ENCODE assay signal across 19 cellular contexts in genomic region chr19:11921852-11922495, GRCh38. TPM values are rescaled to one million over a fixed set of nuclear protein-coding genes. Genes with fewer than 3 reads are reported as not detected.
DNase-seq lines count a peak whose midpoint lies in the region; ATAC-seq and TF ChIP-seq lines count a peak whose summit lies in the region.
"Had no signal": no experiment of that assay in that cellular context is flagged by ENCODE, and none has a peak within 500 bp of the region (broad histone marks: within the 10 kb centered on the region; RNA-seq: fewer than 3 reads in every experiment).

No MANE protein-coding gene starts in this region.

- intact Hi-C loops in Right ventricle myocardium superior (cut with DNase I): loop anchor here (2.0 to 5.0 kb wide), 2 partner anchors 65 to 220 kb away; partner anchors contain the start of gene ZNF20
- intact Hi-C loops in ascending aorta (cut with DNase I): no loop called here

- ATAC-seq in Right ventricle myocardium superior (ENCODE audit: poor library complexity): no peak
- ATAC-seq: A549, PC-3, SK-N-SH treated with all-trans-retinoic acid at 6 μM for 48 hours had no signal

- no peaks in the 10 kb centered on the region for H3K9me2 ChIP-seq in hepatocyte (replicated peaks; ENCODE audit: insufficient read depth)

- no peaks in the 10 kb centered on the region for H4K20me1 ChIP-seq in hepatocyte (ENCODE audit: insufficient read depth, poor library complexity, severe bottlenecking)

- 23% methylated on average over 6 of the region's 6 CpGs for WGBS in hepatocyte (ENCODE audit: low lambda C conversion rate, missing lambda C conversion rate)

- H3K27me3 ChIP-seq in cardiac muscle cell (no peaks in the 10 kb centered on the region), hepatocyte (no peaks in the 10 kb centered on the region), ascending aorta (no peaks in the 10 kb centered on the region)

- H3K36me3 Mint-ChIP-seq in type B pancreatic cell: peaks cover 26% of the 10 kb centered on the region

- H3K27ac ChIP-seq in cardiac muscle cell (peak overlapping the region; percentile 58), hepatocyte (no peak overlapping the region), ascending aorta (no peak overlapping the region)
- H3K27ac ChIP-seq: A549, C4-2B had no signal

- H3K79me2 ChIP-seq in hepatocyte: peaks cover 14% of the 10 kb centered on the region

- H3K36me3 ChIP-seq in cardiac muscle cell: no peaks in the 10 kb centered on the region
- H3K36me3 ChIP-seq in hepatocyte (replicated peaks; ENCODE audit: insufficient read depth, low read depth): no peaks in the 10 kb centered on the region
- no peaks in the 10 kb centered on the region for H3K36me3 ChIP-seq in ascending aorta

- H3K27ac Mint-ChIP-seq in type B pancreatic cell: peak overlapping the region; percentile 69
- H3K27ac Mint-ChIP-seq: IgD-negative memory B cell had no signal

- no peak overlapping the region for H2AFZ ChIP-seq in hepatocyte

- H3K4me3 ChIP-seq in cardiac muscle cell: no peak overlapping the region
- H3K4me3 ChIP-seq in hepatocyte: no peak overlapping the region
- no peak overlapping the region for H3K4me3 ChIP-seq in ascending aorta
- H3K4me3 ChIP-seq: A549 had no signal

- peak overlapping the region; percentile 19 for H3K4me2 ChIP-seq in hepatocyte
- H3K4me2 ChIP-seq: A549 had no signal

- no peaks in the 10 kb centered on the region for H3K27me3 Mint-ChIP-seq in type B pancreatic cell
- H3K27me3 Mint-ChIP-seq: IgD-negative memory B cell had no signal

- H3K4me3 Mint-ChIP-seq in type B pancreatic cell: peak overlapping the region; percentile 62

- H3K4me1 ChIP-seq in cardiac muscle cell (ENCODE audit: low read depth) (peaks cover 17% of the 10 kb centered on the region), hepatocyte (ENCODE audit: insufficient read depth) (peaks cover 13% of the 10 kb centered on the region), ascending aorta (peaks cover 3 to 10% of the 10 kb centered on the region in 2 donors)
- H3K4me1 ChIP-seq: A549 had no signal

- no peaks in the 10 kb centered on the region for H3K9me3 ChIP-seq in cardiac muscle cell (ENCODE audit: low read depth)
- no peaks in the 10 kb centered on the region for H3K9me3 ChIP-seq in hepatocyte (ENCODE audit: low read depth)
- peaks cover 0 to 3% of the 10 kb centered on the region in 2 donors for H3K9me3 ChIP-seq in ascending aorta
- H3K9me3 ChIP-seq: A549 had no signal

- DNase-seq in cardiac muscle cell (ENCODE audit: low read depth in 1 of 2, low spot score in 1 of 2) (peak; percentile 59 to 74), Right ventricle myocardium superior (no peak), NCI-H69 (lab: John Stamatoyannopoulos, UW) (peak; percentile 29), hepatocyte (ENCODE audit: low spot score) (peak; percentile 54), type B pancreatic cell (ENCODE audit: extremely low spot score, unreplicated experiment) (no peak), G401 (ENCODE audit: low spot score) (no peak), ascending aorta (ENCODE audit: low spot score in 2 of 2) (no peak), NCI-H2107 (lab: John Stamatoyannopoulos, UW) (no peak)
- DNase-seq: DMS153, H7, NCI-H1048, NCI-H1694, NCI-H2171 treated with DMSO at 0.1 percent for 48 hours, NCI-H524 treated with DMSO at 0.1 percent for 48 hours, PC-3 had no signal

- TF ChIP-seq CTCF in cardiac muscle cell (IDR thresholded peaks at IDR 0.05; ENCODE audit: low read depth, low read length): no peak
- TF ChIP-seq CTCF in hepatocyte (IDR thresholded peaks at IDR 0.05; ENCODE audit: poor library complexity): no peak
- no peak for TF ChIP-seq CTCF in type B pancreatic cell (conservative IDR thresholded peaks at IDR 0.05)
- TF ChIP-seq CTCF in ascending aorta (IDR thresholded peaks at IDR 0.05): no peak

- peaks cover 22% of the 10 kb centered on the region for H3K4me1 Mint-ChIP-seq in type B pancreatic cell (ENCODE audit: unreplicated experiment)

- in situ Hi-C loops in G401 (cut with HindIII; ENCODE audit: low sequenced_read_pairs): no loop called here

- H3K9me3 Mint-ChIP-seq in type B pancreatic cell: peaks cover 10% of the 10 kb centered on the region
- H3K9me3 Mint-ChIP-seq: IgD-negative memory B cell had no signal

RNA-seq across cellular contexts. Expression of gene ZNF700, which starts 2.9 kb away (rescaled TPM):
- total RNA-seq in cardiac muscle cell: 7.6 and 10.3 TPM in 2 replicates
- polyA plus RNA-seq in cardiac muscle cell: 3.3 and 6.9 TPM in 2 replicates
- total RNA-seq in Right ventricle myocardium superior: 4.2 TPM
- 7.5 and 11.7 TPM in 2 replicates for total RNA-seq in hepatocyte
- 3.6 and 5.6 TPM in 2 replicates for polyA plus RNA-seq in hepatocyte
- total RNA-seq in type B pancreatic cell (ENCODE audit: low replicate concordance): 14.1 and 16.1 TPM in 2 replicates
- 10.3 and 11.3 TPM in 2 replicates for total RNA-seq in G401 (2014; rRNA removed; shearing (Covaris generic))
- total RNA-seq in ascending aorta: 4.4 TPM

RNA-seq across cellular contexts. Expression of gene ZNF69, which starts 34.4 kb away (rescaled TPM):
- total RNA-seq in cardiac muscle cell (19.2 and 25.3 TPM in 2 replicates), Right ventricle myocardium superior (4.7 TPM), hepatocyte (24.6 and 51.7 TPM in 2 replicates), type B pancreatic cell (ENCODE audit: low replicate concordance) (18.6 and 20.1 TPM in 2 replicates), ascending aorta (0.85 TPM)
- polyA plus RNA-seq in cardiac muscle cell (12.2 and 13.6 TPM in 2 replicates), hepatocyte (13.7 and 13.8 TPM in 2 replicates)
- total RNA-seq in G401 (2014; rRNA removed; shearing (Covaris generic)): 6.5 and 9.9 TPM in 2 replicates
- polyA plus RNA-seq: A549 had no signal

RNA-seq across cellular contexts. Expression of gene ZNF763, which starts 42.9 kb away (rescaled TPM):
- 4.2 and 4.6 TPM in 2 replicates for total RNA-seq in cardiac muscle cell
- polyA plus RNA-seq in cardiac muscle cell: 5.2 and 10.0 TPM in 2 replicates
- total RNA-seq in Right ventricle myocardium superior: 3.7 TPM
- total RNA-seq in hepatocyte: 1.7 and 3.0 TPM in 2 replicates
- polyA plus RNA-seq in hepatocyte: 1.2 and 2.8 TPM in 2 replicates
- 4.8 and 5.0 TPM in 2 replicates for total RNA-seq in type B pancreatic cell (ENCODE audit: low replicate concordance)
- 0.41 and 0.55 TPM in 2 replicates for total RNA-seq in G401 (2014; rRNA removed; shearing (Covaris generic))
- total RNA-seq in ascending aorta: 2.8 TPM
- total RNA-seq: H7 had no signal
- polyA plus RNA-seq: A549 had no signal

Comparison
In these comparisons a context has a peak if more than half of its experiments do, and no peak if none do; other contexts are left out.
1. DNase-seq: peak in cardiac muscle cell (2 of 2), NCI-H69 (single experiment) and hepatocyte (single experiment); none in Right ventricle myocardium superior (single experiment), type B pancreatic cell (single experiment), G401 (single experiment), ascending aorta (0 of 2) and NCI-H2107 (single experiment).